In genomic region chr2:230824406-230824978, GRCh38 we compare ENCODE assay signal across 8 cellular contexts. TPM values are rescaled to one million over a fixed set of nuclear protein-coding genes. Genes with fewer than 3 reads are reported as not detected.
A peak's percentile ranks its signal among the peaks of the same experiment; 100 is the strongest.
DNase-seq lines count a peak whose midpoint lies in the region; ATAC-seq and TF ChIP-seq lines count a peak whose summit lies in the region.

No MANE protein-coding gene starts in this region.

- TF ChIP-seq CTCF in activated CD8-positive, alpha-beta T cell treated with anti-CD3 and anti-CD28 coated beads for 36 hours (IDR thresholded peaks at IDR 0.05) = peak; percentile 69
- peak; percentile 80 for TF ChIP-seq CTCF in mesothelial cell of epicardium (IDR thresholded peaks at IDR 0.05; ENCODE audit: unreplicated experiment)

- peaks cover 2% of the 10 kb centered on the region for H3K36me3 Mint-ChIP-seq in activated CD8-positive, alpha-beta T cell treated with anti-CD3 and anti-CD28 coated beads for 36 hours (ENCODE audit: low read depth)
- H3K36me3 Mint-ChIP-seq in effector memory CD8-positive, alpha-beta T cell (ENCODE audit: insufficient read depth) = peaks cover 24% of the 10 kb centered on the region
- H3K36me3 Mint-ChIP-seq in mesothelial cell of epicardium = no peaks in the 10 kb centered on the region

- peak; percentile 71 to 84 for DNase-seq in NCI-H2081 (lab: John Stamatoyannopoulos, UW)
- DNase-seq in NCI-H2081 treated with DMSO at 0.1 percent for 48 hours (lab: John Stamatoyannopoulos, UW) = no peak
- DNase-seq in HPDE6-E6E7 (ENCODE audit: extremely low spot score) = peak; percentile 57
- peak; percentile 70 for DNase-seq in NCI-H82 treated with DMSO at 0.1 percent for 48 hours (lab: John Stamatoyannopoulos, UW; ENCODE audit: unreplicated experiment)
- DNase-seq in activated CD8-positive, alpha-beta T cell treated with anti-CD3 and anti-CD28 coated beads for 36 hours = peak; percentile 65
- DNase-seq in effector memory CD8-positive, alpha-beta T cell = peak; percentile 58 to 63 (median 59)
- peak in 1 of 2 experiments; percentile 57 for DNase-seq in mesothelial cell of epicardium (ENCODE audit: low spot score in 2 of 2, unreplicated experiment in 2 of 2)
- peak; percentile 25 to 39 for DNase-seq in stimulated activated CD8-positive, alpha-beta memory T cell treated with anti-CD3 and anti-CD28 coated beads, Interleukin-7, amount 100 ng/mL, for 4 hours (ENCODE audit: low read depth in 2 of 2)

- peaks cover 30% of the 10 kb centered on the region for H3K27me3 Mint-ChIP-seq in activated CD8-positive, alpha-beta T cell treated with anti-CD3 and anti-CD28 coated beads for 36 hours
- H3K27me3 Mint-ChIP-seq in effector memory CD8-positive, alpha-beta T cell = peaks cover 31 to 45% of the 10 kb centered on the region in 2 donors
- peaks cover 8% of the 10 kb centered on the region for H3K27me3 Mint-ChIP-seq in mesothelial cell of epicardium (ENCODE audit: low read depth)

- CTCF ChIA-PET in activated CD8-positive, alpha-beta T cell treated with anti-CD3 and anti-CD28 coated beads for 36 hours (lab: Charles Lee) = interaction anchor here (0.6 to 3.5 kb wide), 59 partner anchors 8 to 757 kb away, joined by 3 to 75 read pairs (median 5); partner anchors contain the start of genes GPR55, ITM2C and SPATA3

- intact Hi-C loops in activated CD8-positive, alpha-beta T cell treated with anti-CD3 and anti-CD28 coated beads for 36 hours (cut with micrococcal nuclease) = loop anchor here (10.0 kb wide), 1 partner anchor 230 kb away; the partner anchor contains the start of gene PSMD1

- ATAC-seq in activated CD8-positive, alpha-beta T cell treated with anti-CD3 and anti-CD28 coated beads for 36 hours = peak; percentile 81
- ATAC-seq in effector memory CD8-positive, alpha-beta T cell (replicated peaks) = peak; percentile 82

- no peaks in the 10 kb centered on the region for H3K9me3 Mint-ChIP-seq in activated CD8-positive, alpha-beta T cell treated with anti-CD3 and anti-CD28 coated beads for 36 hours
- no peaks in the 10 kb centered on the region for H3K9me3 Mint-ChIP-seq in effector memory CD8-positive, alpha-beta T cell
- no peaks in the 10 kb centered on the region for H3K9me3 Mint-ChIP-seq in mesothelial cell of epicardium

- no peak overlapping the region for H3K4me3 Mint-ChIP-seq in activated CD8-positive, alpha-beta T cell treated with anti-CD3 and anti-CD28 coated beads for 36 hours
- peak overlapping the region; percentile 28 to 32 for H3K4me3 Mint-ChIP-seq in effector memory CD8-positive, alpha-beta T cell
- no peak overlapping the region for H3K4me3 Mint-ChIP-seq in mesothelial cell of epicardium

- no peak overlapping the region for H3K27ac Mint-ChIP-seq in activated CD8-positive, alpha-beta T cell treated with anti-CD3 and anti-CD28 coated beads for 36 hours
- no peak overlapping the region for H3K27ac Mint-ChIP-seq in effector memory CD8-positive, alpha-beta T cell
- peak overlapping the region; percentile 60 for H3K27ac Mint-ChIP-seq in mesothelial cell of epicardium

- POLR2A ChIA-PET in activated CD8-positive, alpha-beta T cell treated with anti-CD3 and anti-CD28 coated beads for 36 hours (lab: Charles Lee) = interaction anchor here (0.7 to 1.4 kb wide), 4 partner anchors 80 to 228 kb away, joined by 3 to 5 read pairs (median 4); no protein-coding TSS in a partner anchor

- H3K4me1 Mint-ChIP-seq in activated CD8-positive, alpha-beta T cell treated with anti-CD3 and anti-CD28 coated beads for 36 hours (ENCODE audit: low read depth) = peaks cover 7% of the 10 kb centered on the region
- peaks cover 6 to 7% of the 10 kb centered on the region in 2 donors for H3K4me1 Mint-ChIP-seq in effector memory CD8-positive, alpha-beta T cell (ENCODE audit: low read depth in 2 of 2)
- peaks cover 2% of the 10 kb centered on the region for H3K4me1 Mint-ChIP-seq in mesothelial cell of epicardium

RNA-seq across cellular contexts. Expression of gene ITM2C, which starts 40.2 kb away (rescaled TPM):
- 10 to 100 TPM; 43.2 to 43.4 TPM for total RNA-seq in activated CD8-positive, alpha-beta T cell treated with anti-CD3 and anti-CD28 coated beads for 36 hours
- 269 to 275 TPM (median 270 TPM) in 3 replicates for total RNA-seq in mesothelial cell of epicardium

Comparison
In these comparisons a context has a peak if more than half of its experiments do, and no peak if none do; other contexts are left out.
1. H3K4me3 Mint-ChIP-seq: peak in effector memory CD8-positive, alpha-beta T cell (2 of 2); none in activated CD8-positive, alpha-beta T cell treated with anti-CD3 and anti-CD28 coated beads for 36 hours (single experiment) and mesothelial cell of epicardium (single experiment).